In genomic region chr4:86967798-86968197, GRCh38 we compare ENCODE assay signal across 24 cellular contexts. TPM values are rescaled to one million over a fixed set of nuclear protein-coding genes. Genes with fewer than 3 reads are reported as not detected.
DNase-seq lines count a peak whose midpoint lies in the region; ATAC-seq and TF ChIP-seq lines count a peak whose summit lies in the region.
"Had no signal": no experiment of that assay in that cellular context is flagged by ENCODE, and none has a peak within 500 bp of the region (broad histone marks: within the 10 kb centered on the region; RNA-seq: fewer than 3 reads in every experiment).

No MANE protein-coding gene starts in this region.

- DNase-seq in AG10803 (ENCODE audit: low read depth) (peak; percentile 38), amniotic epithelial cell (ENCODE audit: low read depth) (peak; percentile 94), foreskin fibroblast (peak; percentile 24 to 41), MG63 (no peak), epidermal melanocyte (ENCODE audit: insufficient read length, low spot score) (no peak)
- peak; percentile 67 for DNase-seq in Jurkat, Clone E6-1 (ENCODE audit: low read depth, low spot score)
- DNase-seq in activated naive CD4-positive, alpha-beta T cell treated with anti-CD3 and anti-CD28 coated beads, Interleukin-2, amount 50 U/mL, for 72 hours (ENCODE audit: low spot score in 2 of 2): no peak
- DNase-seq in activated CD4-positive, alpha-beta T cell treated with anti-CD3 and anti-CD28 coated beads, Interleukin-2, amount 50 U/mL, for 48 hours: no peak
- DNase-seq: activated B cell treated with CpG ODN at 0.5 μM for 24 hours; activated CD8-positive, alpha-beta T cell treated with anti-CD3 and anti-CD28 coated beads, Interleukin-2, amount 10 ng/mL, durations not matched to agents 7 days and 5 days; activated naive CD8-positive, alpha-beta T cell treated with anti-CD3 and anti-CD28 coated beads for 36 hours; activated T-cell treated with anti-CD3 and anti-CD28 coated beads, Interleukin-2, amount 50 U/mL, for 72 hours; CD8-positive, alpha-beta memory T cell; effector CD4-positive, alpha-beta T cell; midbrain; NCI-H1436; NCI-H2171; NCI-H82; retina; stimulated activated naive CD8-positive, alpha-beta T cell treated with anti-CD3 and anti-CD28 coated beads, Interleukin-15, amount 100 ng/mL, for 72 hours; T-cell had no signal

- no peak for ATAC-seq in activated naive CD4-positive, alpha-beta T cell treated with anti-CD3 and anti-CD28 coated beads, Interleukin-2, amount 50 U/mL, for 72 hours
- ATAC-seq: A549; activated CD8-positive, alpha-beta T cell treated with anti-CD3 and anti-CD28 coated beads, Interleukin-2, amount 10 ng/mL, durations not matched to agents 7 days and 5 days; activated T-cell treated with anti-CD3 and anti-CD28 coated beads, Interleukin-2, amount 50 U/mL, for 72 hours; HepG2; stimulated activated naive CD8-positive, alpha-beta T cell treated with anti-CD3 and anti-CD28 coated beads, Interleukin-15, amount 100 ng/mL, for 72 hours; T-cell had no signal

- no peaks in the 10 kb centered on the region for H3K9me3 Mint-ChIP-seq in activated naive CD4-positive, alpha-beta T cell treated with anti-CD3 and anti-CD28 coated beads, Interleukin-2, amount 50 U/mL, for 72 hours
- H3K9me3 Mint-ChIP-seq: activated B cell treated with CpG ODN at 0.5 μM for 24 hours; activated naive CD8-positive, alpha-beta T cell treated with anti-CD3 and anti-CD28 coated beads for 36 hours; activated T-cell treated with anti-CD3 and anti-CD28 coated beads, Interleukin-2, amount 50 U/mL, for 72 hours; CD8-positive, alpha-beta memory T cell; neural crest cell; stimulated activated naive CD8-positive, alpha-beta T cell treated with anti-CD3 and anti-CD28 coated beads, Interleukin-15, amount 100 ng/mL, for 72 hours; T-cell had no signal

- H3K4me3 ChIP-seq in AG10803 (ENCODE audit: low read length) (no peak overlapping the region), foreskin fibroblast (ENCODE audit: low read depth in 1 of 2, low read length in 2 of 2) (no peak overlapping the region), MG63 (no peak overlapping the region)
- H3K4me3 ChIP-seq in Jurkat, Clone E6-1 (ENCODE audit: low read length): no peak overlapping the region
- H3K4me3 ChIP-seq: A549 had no signal

- H3K9me3 ChIP-seq in MG63: no peaks in the 10 kb centered on the region
- H3K9me3 ChIP-seq: A549 had no signal

- no peaks in the 10 kb centered on the region for H3K27me3 ChIP-seq in MG63

- no peaks in the 10 kb centered on the region for H3K36me3 ChIP-seq in MG63

- H3K27ac Mint-ChIP-seq in activated naive CD4-positive, alpha-beta T cell treated with anti-CD3 and anti-CD28 coated beads, Interleukin-2, amount 50 U/mL, for 72 hours: no peak overlapping the region
- H3K27ac Mint-ChIP-seq: activated B cell treated with CpG ODN at 0.5 μM for 24 hours; activated CD8-positive, alpha-beta T cell treated with anti-CD3 and anti-CD28 coated beads, Interleukin-2, amount 10 ng/mL, durations not matched to agents 7 days and 5 days; activated naive CD8-positive, alpha-beta T cell treated with anti-CD3 and anti-CD28 coated beads for 36 hours; activated T-cell treated with anti-CD3 and anti-CD28 coated beads, Interleukin-2, amount 50 U/mL, for 72 hours; CD8-positive, alpha-beta memory T cell; stimulated activated naive CD8-positive, alpha-beta T cell treated with anti-CD3 and anti-CD28 coated beads, Interleukin-15, amount 100 ng/mL, for 72 hours; T-cell had no signal

- TF ChIP-seq CTCF in AG10803 (conservative IDR thresholded peaks at IDR 0.05; ENCODE audit: low read length): no peak
- TF ChIP-seq CTCF in foreskin fibroblast (IDR thresholded peaks at IDR 0.05; ENCODE audit: low read depth, low read length): no peak

- H3K36me3 Mint-ChIP-seq in activated naive CD4-positive, alpha-beta T cell treated with anti-CD3 and anti-CD28 coated beads, Interleukin-2, amount 50 U/mL, for 72 hours: no peaks in the 10 kb centered on the region
- H3K36me3 Mint-ChIP-seq: activated naive CD8-positive, alpha-beta T cell treated with anti-CD3 and anti-CD28 coated beads for 36 hours had no signal

RNA-seq across cellular contexts. Expression of gene AFF1, which starts 33.0 kb away (rescaled TPM):
- 8.1 TPM for polyA plus RNA-seq in Jurkat, Clone E6-1 (2012; ENCODE audit: insufficient read depth, insufficient read length)
- total RNA-seq in activated naive CD4-positive, alpha-beta T cell treated with anti-CD3 and anti-CD28 coated beads, Interleukin-2, amount 50 U/mL, for 72 hours: 10 to 100 TPM; 41.5 to 71.7 TPM
- 0.47 and 1.1 TPM in 2 replicates for total RNA-seq in MG63 (2014; rRNA removed; shearing (Covaris generic); ENCODE audit: low replicate concordance)

Comparison
In these comparisons a context has a peak if more than half of its experiments do, and no peak if none do; other contexts are left out.
1. DNase-seq: peak in AG10803 (single experiment), Jurkat, Clone E6-1 (single experiment), amniotic epithelial cell (single experiment) and foreskin fibroblast (2 of 2); none in activated naive CD4-positive, alpha-beta T cell treated with anti-CD3 and anti-CD28 coated beads, Interleukin-2, amount 50 U/mL, for 72 hours (0 of 2), MG63 (single experiment), activated CD4-positive, alpha-beta T cell treated with anti-CD3 and anti-CD28 coated beads, Interleukin-2, amount 50 U/mL, for 48 hours (0 of 2) and epidermal melanocyte (single experiment).
2. RNA of gene AFF1, which starts 33.0 kb away (total RNA-seq): 41.5 to 71.7 TPM in activated naive CD4-positive, alpha-beta T cell treated with anti-CD3 and anti-CD28 coated beads, Interleukin-2, amount 50 U/mL, for 72 hours; 0.47 to 1.1 TPM in MG63; every median in the first group is over 10 times any median in the second.